Comparison of ENCODE assay signal across 8 cellular contexts in genomic region chr14:22556990-22557623, GRCh38. TPM values are rescaled to one million over a fixed set of nuclear protein-coding genes. Genes with fewer than 3 reads are reported as not detected.
DNase-seq lines count a peak whose midpoint lies in the region; TF ChIP-seq lines count a peak whose summit lies in the region.

No MANE protein-coding gene starts in this region.

- no peak overlapping the region for H3K27ac ChIP-seq in GM23248
- no peak overlapping the region; a peak in 1 of 4 replicates for H3K27ac ChIP-seq in SK-N-SH (ENCODE audit: low read depth in 2 of 2, low read length in 1 of 2)
- H3K27ac ChIP-seq in ovary, result no peak overlapping the region
- H3K27ac ChIP-seq in thymus (ENCODE audit: low read depth), result peak overlapping the region; percentile 99

- H3K9ac ChIP-seq in GM23248 (peak overlapping the region; percentile 67), SK-N-SH (peak overlapping the region; percentile 38; the same call in 1 of the 2 replicates)

- H3K9me2 ChIP-seq in GM23248 (ENCODE audit: insufficient read depth) (no peaks in the 10 kb centered on the region), SK-N-SH (no peaks in the 10 kb centered on the region)

- H2AFZ ChIP-seq in GM23248, result peak overlapping the region; percentile 90
- peak overlapping the region; percentile 88 for H2AFZ ChIP-seq in SK-N-SH (ENCODE audit: low read depth)

- intact Hi-C loops in ovary (cut with DNase I), result loop anchor here in 1 of 4 donors (10.0 kb wide), 1 partner anchor 98 kb away; no protein-coding TSS in a partner anchor

- H4K20me1 ChIP-seq in GM23248 (ENCODE audit: insufficient read depth) (no peaks in the 10 kb centered on the region), SK-N-SH (ENCODE audit: insufficient read depth) (no peaks in the 10 kb centered on the region)

- H3K9me3 ChIP-seq in GM23248 (ENCODE audit: low read depth) (no peaks in the 10 kb centered on the region), SK-N-SH (no peaks in the 10 kb centered on the region), ovary (no peaks in the 10 kb centered on the region), thymus (ENCODE audit: control insufficient read depth) (no peaks in the 10 kb centered on the region)

- TF ChIP-seq CTCF in SK-N-SH (IDR thresholded peaks at IDR 0.05) (peak; percentile 100), glutamatergic neuron (IDR thresholded peaks at IDR 0.05; ENCODE audit: partially characterized antibody, unreplicated experiment) (peak; percentile 99), ovary (IDR thresholded peaks at IDR 0.05) (peak; percentile 94 to 99 (median 97))

- TF ChIP-seq POLR2A in ovary (IDR thresholded peaks at IDR 0.05), result no peak

- H3F3A ChIP-seq in GM23248 (ENCODE audit: insufficient read depth), result peaks cover 15% of the 10 kb centered on the region; the same call in 1 of the 2 replicates
- H3F3A ChIP-seq in SK-N-SH (replicated peaks; ENCODE audit: insufficient read depth), result no peaks in the 10 kb centered on the region

- peak overlapping the region; percentile 67 for H3K4me3 ChIP-seq in GM23248
- H3K4me3 ChIP-seq in SK-N-SH (ENCODE audit: low read depth in 2 of 2, low read length in 1 of 2), result peak overlapping the region; percentile 35 to 67
- peak overlapping the region; percentile 29 for H3K4me3 ChIP-seq in ovary
- peak overlapping the region; percentile 64 for H3K4me3 ChIP-seq in thymus (ENCODE audit: low read length)

- H3K9me3 Mint-ChIP-seq in activated naive CD4-positive, alpha-beta T cell treated with anti-CD3 and anti-CD28 coated beads, Interleukin-2, amount 50 U/mL, for 24 hours, result no peaks in the 10 kb centered on the region
- peaks cover 4% of the 10 kb centered on the region for H3K9me3 Mint-ChIP-seq in glutamatergic neuron (ENCODE audit: unreplicated experiment)

- H3K27me3 Mint-ChIP-seq in activated naive CD4-positive, alpha-beta T cell treated with anti-CD3 and anti-CD28 coated beads, Interleukin-2, amount 50 U/mL, for 24 hours, result peaks cover 2% of the 10 kb centered on the region
- H3K27me3 Mint-ChIP-seq in glutamatergic neuron (ENCODE audit: unreplicated experiment), result peaks cover 4% of the 10 kb centered on the region

- H3K4me2 ChIP-seq in GM23248 (ENCODE audit: unreplicated experiment) (peak overlapping the region; percentile 94), SK-N-SH (peak overlapping the region; percentile 64; the same call in 1 of the 2 replicates)

- in situ Hi-C loops in GM23248 (cut with MboI), result no loop called here

- peak; percentile 80 for TF ChIP-seq RAD21 in SK-N-SH (IDR thresholded peaks at IDR 0.05; ENCODE audit: low read length)

- H3K4me1 ChIP-seq in GM23248 (ENCODE audit: insufficient read depth) (peaks cover 12% of the 10 kb centered on the region), SK-N-SH (ENCODE audit: control insufficient read depth in 1 of 2, insufficient read depth in 2 of 2, low read depth in 1 of 2, low read length in 1 of 2) (peaks cover 3 to 10% of the 10 kb centered on the region in 2 experiments; a peak in 3 of 4 replicates), ovary (ENCODE audit: insufficient read depth) (no peaks in the 10 kb centered on the region), thymus (ENCODE audit: control insufficient read depth, insufficient read depth, low read length) (peaks cover 79% of the 10 kb centered on the region)

- H3K79me2 ChIP-seq in GM23248 (ENCODE audit: insufficient read depth) (no peaks in the 10 kb centered on the region), SK-N-SH (ENCODE audit: insufficient read depth) (no peaks in the 10 kb centered on the region)

- TF ChIP-seq EP300 in SK-N-SH (IDR thresholded peaks at IDR 0.05; ENCODE audit: borderline replicate concordance in 1 of 2, low read depth in 1 of 2, low read length in 1 of 2) (no peak), ovary (IDR thresholded peaks at IDR 0.05) (no peak)

- no peaks in the 10 kb centered on the region for H3K36me3 ChIP-seq in GM23248 (ENCODE audit: low read depth)
- H3K36me3 ChIP-seq in SK-N-SH (replicated peaks in 1 of 2; ENCODE audit: control insufficient read depth in 1 of 2, insufficient read depth in 2 of 2, low read length in 1 of 2), result peaks cover 0 to 2% of the 10 kb centered on the region in 2 experiments
- H3K36me3 ChIP-seq in ovary, result no peaks in the 10 kb centered on the region
- peaks cover 22% of the 10 kb centered on the region for H3K36me3 ChIP-seq in thymus (ENCODE audit: control insufficient read depth, insufficient read depth)

- H3K4me1 Mint-ChIP-seq in activated naive CD4-positive, alpha-beta T cell treated with anti-CD3 and anti-CD28 coated beads, Interleukin-2, amount 50 U/mL, for 24 hours, result peaks cover 89% of the 10 kb centered on the region
- H3K4me1 Mint-ChIP-seq in glutamatergic neuron (ENCODE audit: low read depth, unreplicated experiment), result no peaks in the 10 kb centered on the region

- DNase-seq in DMS53 (lab: John Stamatoyannopoulos, UW) (peak; percentile 81), GM23248 (peak; percentile 79), LoVo (ENCODE audit: low spot score) (peak; percentile 69), SK-N-SH (peak; percentile 94), glutamatergic neuron (peak; percentile 92), ovary (peak; percentile 79 to 88 (median 87))

- H3K36me3 Mint-ChIP-seq in activated naive CD4-positive, alpha-beta T cell treated with anti-CD3 and anti-CD28 coated beads, Interleukin-2, amount 50 U/mL, for 24 hours, result peaks cover 14% of the 10 kb centered on the region
- H3K36me3 Mint-ChIP-seq in glutamatergic neuron (ENCODE audit: unreplicated experiment), result no peaks in the 10 kb centered on the region

- H3K27me3 ChIP-seq in GM23248 (replicated peaks; ENCODE audit: insufficient read depth) (no peaks in the 10 kb centered on the region), SK-N-SH (ENCODE audit: insufficient read depth) (no peaks in the 10 kb centered on the region), ovary (no peaks in the 10 kb centered on the region), thymus (ENCODE audit: control insufficient read depth, insufficient read depth) (no peaks in the 10 kb centered on the region)

- CTCF ChIA-PET in SK-N-SH (lab: Yijun Ruan, JAX), result interaction anchor here (0.6 to 10.3 kb wide), 84 partner anchors 10 to 501 kb away, joined by 3 to 116 read pairs (median 4); partner anchors contain the start of gene ABHD4

- peak overlapping the region; percentile 100 for H3K27ac Mint-ChIP-seq in activated naive CD4-positive, alpha-beta T cell treated with anti-CD3 and anti-CD28 coated beads, Interleukin-2, amount 50 U/mL, for 24 hours
- H3K27ac Mint-ChIP-seq in glutamatergic neuron (ENCODE audit: unreplicated experiment), result peak overlapping the region; percentile 81

- POLR2A ChIA-PET in SK-N-SH (lab: Yijun Ruan, JAX), result no interaction called here

- peak overlapping the region; percentile 92 for H3K4me3 Mint-ChIP-seq in activated naive CD4-positive, alpha-beta T cell treated with anti-CD3 and anti-CD28 coated beads, Interleukin-2, amount 50 U/mL, for 24 hours
- peak overlapping the region; percentile 64 for H3K4me3 Mint-ChIP-seq in glutamatergic neuron (ENCODE audit: unreplicated experiment)

- 5 to 10% methylated on average over 28 of the region's 28 CpGs for WGBS in GM23248 (ENCODE audit: low coverage in 1 of 2, low lambda C conversion rate in 2 of 2, missing lambda C conversion rate in 2 of 2), 2 experiments
- WGBS in SK-N-SH (ENCODE audit: low lambda C conversion rate), result 20% methylated on average over 20 of the region's 28 CpGs
- WGBS in ovary, 3 donors, result 3 to 7% (median 5%) methylated on average over 22 to 28 of the region's 28 CpGs
- WGBS in thymus, result 8% methylated on average over 28 of the region's 28 CpGs

TF ChIP-seq in SK-N-SH, 30 proteins besides CTCF, POLR2A, EP300 and RAD21:
- TF ChIP-seq TAF1 (IDR thresholded peaks at IDR 0.05; ENCODE audit: borderline replicate concordance, low read depth, low read length) (0 out of 2 replicates have a peak, but pooled peaks have one; percentile 11), USF2 (IDR thresholded peaks at IDR 0.05; ENCODE audit: borderline replicate concordance, low read depth, low read length) (no peak), SMC3 (IDR thresholded peaks at IDR 0.05; ENCODE audit: low read depth, low read length) (peak; percentile 51), CHD2 (IDR thresholded peaks at IDR 0.05; ENCODE audit: low read length, partially characterized antibody) (no peak)

RNA-seq across cellular contexts. Expression of gene DAD1, which starts 31.9 kb away (rescaled TPM):
- 369 and 375 TPM in 2 replicates for total RNA-seq in GM23248 (2014; rRNA removed; shearing (Covaris generic))
- polyA plus RNA-seq in GM23248 (2016; fragmentation: Nextera tagmentation; extraction: Ambion mirVana), result 637 and 653 TPM in 2 replicates
- polyA plus RNA-seq in SK-N-SH (2012; rRNA removed), result 406 and 478 TPM in 2 replicates
- 402 and 422 TPM in 2 replicates for polyA plus RNA-seq in SK-N-SH (2012; cell fraction: cytosol; rRNA removed)
- 149 and 190 TPM in 2 replicates for polyA plus RNA-seq in SK-N-SH (2012; cell fraction: nucleus; rRNA removed)
- total RNA-seq in glutamatergic neuron (ENCODE audit: unreplicated experiment), result 122 TPM
- total RNA-seq in ovary, result 100 to 1,000 TPM; 117 to 241 (median 141) TPM
- polyA plus RNA-seq in ovary, result 100 to 1,000 TPM; 225 to 310 TPM
- polyA plus RNA-seq in thymus, result 237 TPM

RNA-seq across cellular contexts. Expression of gene ABHD4, which starts 41.0 kb away (rescaled TPM):
- 15.2 and 16.8 TPM in 2 replicates for total RNA-seq in GM23248 (2014; rRNA removed; shearing (Covaris generic))
- 26.5 and 27.8 TPM in 2 replicates for polyA plus RNA-seq in GM23248 (2016; fragmentation: Nextera tagmentation; extraction: Ambion mirVana)
- 15.0 and 18.8 TPM in 2 replicates for polyA plus RNA-seq in SK-N-SH (2012; rRNA removed)
- polyA plus RNA-seq in SK-N-SH (2012; cell fraction: cytosol; rRNA removed), result 8.3 and 12.0 TPM in 2 replicates
- polyA plus RNA-seq in SK-N-SH (2012; cell fraction: nucleus; rRNA removed), result 14.3 and 16.8 TPM in 2 replicates
- 8.1 TPM for total RNA-seq in glutamatergic neuron (ENCODE audit: unreplicated experiment)
- 10 to 100 TPM in 6 of 7 donors, 1 to 10 TPM in 1; 5.6 to 28.6 (median 18.8) TPM for total RNA-seq in ovary
- polyA plus RNA-seq in ovary, result 10 to 100 TPM; 16.7 to 64.0 TPM
- 9.3 TPM for polyA plus RNA-seq in thymus
